9 cellular contexts compared by ENCODE assay signal in genomic region chr3:29764603-29765254, GRCh38.
A peak's percentile ranks its signal among the peaks of the same experiment; 100 is the strongest.
DNase-seq lines count a peak whose midpoint lies in the region; TF ChIP-seq lines count a peak whose summit lies in the region.
"Had no signal": no experiment of that assay in that cellular context is flagged by ENCODE, and none has a peak within 500 bp of the region (broad histone marks: within the 10 kb centered on the region; RNA-seq: fewer than 3 reads in every experiment).

No MANE protein-coding gene starts in this region.

- H2AFZ ChIP-seq in parathyroid adenoma, result no peak overlapping the region

- no peak overlapping the region for H3K4me2 ChIP-seq in parathyroid adenoma (ENCODE audit: low read length)

- no peaks in the 10 kb centered on the region for H3K9me3 ChIP-seq in parathyroid adenoma (ENCODE audit: control insufficient read depth, low read length)

- no peak overlapping the region for H3K4me3 ChIP-seq in parathyroid adenoma (ENCODE audit: low read depth, low read length)

- no peaks in the 10 kb centered on the region for H3K36me3 ChIP-seq in parathyroid adenoma (ENCODE audit: control insufficient read depth, insufficient read depth, low read length)

- H3K27ac ChIP-seq in parathyroid adenoma, result no peak overlapping the region
- H3K27ac ChIP-seq: epithelial cell of prostate had no signal

- no peaks in the 10 kb centered on the region for H3K79me2 ChIP-seq in parathyroid adenoma

- DNase-seq in EH (ENCODE audit: low read depth) (peak; percentile 81), NCI-H2171 treated with DMSO at 0.1 percent for 48 hours (lab: John Stamatoyannopoulos, UW) (peak; percentile 80), dermis microvascular lymphatic vessel endothelial cell (ENCODE audit: low read depth in 2 of 2) (peak; percentile 76 to 88), T1000 (lab: John Stamatoyannopoulos, UW) (no peak), DMS79 (lab: John Stamatoyannopoulos, UW) (no peak), cerebellar cortex (ENCODE audit: low spot score) (no peak)
- DNase-seq in NK-92 treated with Interleukin-12 subunit alpha and Interleukin-12 subunit beta, amount 100 ng/mL, for 24 hours (lab: John Stamatoyannopoulos, UW), result no peak

- no peak overlapping the region for H3K9ac ChIP-seq in parathyroid adenoma

- no peaks in the 10 kb centered on the region for H3K4me1 ChIP-seq in parathyroid adenoma

- H3K27me3 ChIP-seq in parathyroid adenoma (ENCODE audit: control insufficient read depth, insufficient read depth, low read length), result no peaks in the 10 kb centered on the region

- peak; percentile 59 for TF ChIP-seq CTCF in parathyroid adenoma (IDR thresholded peaks at IDR 0.05)

Comparison
In these comparisons a context has a peak if more than half of its experiments do, and no peak if none do; other contexts are left out.
1. DNase-seq: peak in EH (single experiment), NCI-H2171 treated with DMSO at 0.1 percent for 48 hours (single experiment) and dermis microvascular lymphatic vessel endothelial cell (2 of 2); none in T1000 (single experiment), NK-92 treated with Interleukin-12 subunit alpha and Interleukin-12 subunit beta, amount 100 ng/mL, for 24 hours (single experiment), DMS79 (single experiment) and cerebellar cortex (single experiment).